14 cellular contexts compared by ENCODE assay signal in the genomic region with DNA sequence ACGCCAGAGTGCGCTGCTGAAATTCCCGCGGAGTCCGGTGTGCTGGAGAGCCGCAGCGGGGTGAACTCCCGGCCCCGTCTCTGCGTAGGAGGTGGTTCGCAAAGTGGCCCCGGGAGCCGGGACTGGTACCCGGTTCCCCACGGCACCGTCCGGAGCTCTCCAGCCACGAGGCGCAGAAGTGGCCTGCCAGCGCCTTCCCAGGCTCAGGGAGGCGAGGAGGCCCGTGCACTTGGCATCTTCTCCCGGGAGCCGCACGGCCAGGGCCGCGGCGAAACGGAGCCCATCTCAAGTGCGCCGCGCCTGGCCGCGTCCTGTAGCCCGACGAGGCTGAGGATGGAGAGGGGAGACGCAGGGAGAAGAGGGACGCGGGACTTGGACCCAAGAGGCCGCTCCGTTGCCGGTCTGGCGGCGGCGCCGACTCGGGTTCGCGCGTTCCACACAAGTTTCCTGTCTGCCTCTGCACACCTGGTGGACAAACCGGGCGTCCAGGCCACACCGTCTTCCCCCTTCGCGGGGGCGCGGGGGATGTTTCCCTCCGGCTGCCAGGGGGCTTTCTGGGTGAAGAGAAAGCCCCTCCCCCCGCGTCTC. TPM values are rescaled to one million over a fixed set of nuclear protein-coding genes. Genes with fewer than 3 reads are reported as not detected.
DNase-seq lines count a peak whose midpoint lies in the region; ATAC-seq and TF ChIP-seq lines count a peak whose summit lies in the region.
"Had no signal": no experiment of that assay in that cellular context is flagged by ENCODE, and none has a peak within 500 bp of the region (broad histone marks: within the 10 kb centered on the region; RNA-seq: fewer than 3 reads in every experiment).

No MANE protein-coding gene starts in this region.

- H3K9me3 ChIP-seq in ectodermal cell (ENCODE audit: control insufficient read depth, low read length) = no peaks in the 10 kb centered on the region
- H3K9me3 ChIP-seq in lower lobe of right lung = no peaks in the 10 kb centered on the region
- no peaks in the 10 kb centered on the region for H3K9me3 ChIP-seq in upper lobe of right lung

- no peak for DNase-seq in activated CD8-positive, alpha-beta T cell treated with anti-CD3 and anti-CD28 coated beads, Interleukin-2, amount 10 ng/mL, durations not matched to agents 7 days and 5 days
- no peak for DNase-seq in activated CD8-positive, alpha-beta T cell treated with anti-CD3 and anti-CD28 coated beads for 36 hours
- peak; percentile 48 for DNase-seq in lower lobe of right lung
- no peak for DNase-seq in upper lobe of right lung
- no peak for DNase-seq in HFFc6
- DNase-seq: AML-193; NCI-H774; stimulated activated naive CD8-positive, alpha-beta T cell treated with anti-CD3 and anti-CD28 coated beads, Interleukin-15, amount 100 ng/mL, for 72 hours had no signal

- TF ChIP-seq CTCF in activated CD8-positive, alpha-beta T cell treated with anti-CD3 and anti-CD28 coated beads for 36 hours (IDR thresholded peaks at IDR 0.05) = no peak
- TF ChIP-seq CTCF in lower lobe of right lung (IDR thresholded peaks at IDR 0.05) = no peak
- no peak for TF ChIP-seq CTCF in upper lobe of right lung (IDR thresholded peaks at IDR 0.05)
- TF ChIP-seq CTCF in HFFc6 (IDR thresholded peaks at IDR 0.05) = no peak

- H3K27ac Mint-ChIP-seq in activated CD8-positive, alpha-beta T cell treated with anti-CD3 and anti-CD28 coated beads, Interleukin-2, amount 10 ng/mL, durations not matched to agents 7 days and 5 days = peak overlapping the region; percentile 63
- H3K27ac Mint-ChIP-seq in activated CD8-positive, alpha-beta T cell treated with anti-CD3 and anti-CD28 coated beads for 36 hours = no peak overlapping the region
- H3K27ac Mint-ChIP-seq in HFFc6 = no peak overlapping the region
- H3K27ac Mint-ChIP-seq: activated naive CD4-positive, alpha-beta T cell treated with anti-CD3 and anti-CD28 coated beads, Interleukin-2, amount 50 U/mL, for 24 hours; stimulated activated naive CD8-positive, alpha-beta T cell treated with anti-CD3 and anti-CD28 coated beads, Interleukin-15, amount 100 ng/mL, for 72 hours had no signal

- H3K9me3 Mint-ChIP-seq in activated CD8-positive, alpha-beta T cell treated with anti-CD3 and anti-CD28 coated beads, Interleukin-2, amount 10 ng/mL, durations not matched to agents 7 days and 5 days (ENCODE audit: insufficient read depth) = peaks cover 3% of the 10 kb centered on the region
- H3K9me3 Mint-ChIP-seq in activated CD8-positive, alpha-beta T cell treated with anti-CD3 and anti-CD28 coated beads for 36 hours = no peaks in the 10 kb centered on the region
- H3K9me3 Mint-ChIP-seq in HFFc6 = peaks cover 39% of the 10 kb centered on the region
- H3K9me3 Mint-ChIP-seq: activated naive CD4-positive, alpha-beta T cell treated with anti-CD3 and anti-CD28 coated beads, Interleukin-2, amount 50 U/mL, for 24 hours had no signal

- H3K27ac ChIP-seq in ectodermal cell (ENCODE audit: insufficient read depth, low read depth, low read length, poor library complexity, severe bottlenecking) = no peak overlapping the region
- H3K27ac ChIP-seq in lower lobe of right lung = no peak overlapping the region
- H3K27ac ChIP-seq in upper lobe of right lung = no peak overlapping the region
- H3K27ac ChIP-seq: VCaP had no signal

- peaks cover 86% of the 10 kb centered on the region for H3K27me3 ChIP-seq in ectodermal cell (ENCODE audit: control insufficient read depth, insufficient read depth, low read length, poor library complexity, severe bottlenecking)
- peaks cover 94% of the 10 kb centered on the region for H3K27me3 ChIP-seq in lower lobe of right lung (ENCODE audit: low read depth)
- peaks cover 96% of the 10 kb centered on the region for H3K27me3 ChIP-seq in upper lobe of right lung

- CTCF ChIA-PET in activated CD8-positive, alpha-beta T cell treated with anti-CD3 and anti-CD28 coated beads, Interleukin-2, amount 10 ng/mL, durations not matched to agents 7 days and 5 days (lab: Charles Lee) = no interaction called here
- CTCF ChIA-PET in activated CD8-positive, alpha-beta T cell treated with anti-CD3 and anti-CD28 coated beads for 36 hours (lab: Charles Lee) = no interaction called here

- no peak for ATAC-seq in activated CD8-positive, alpha-beta T cell treated with anti-CD3 and anti-CD28 coated beads, Interleukin-2, amount 10 ng/mL, durations not matched to agents 7 days and 5 days
- ATAC-seq in activated CD8-positive, alpha-beta T cell treated with anti-CD3 and anti-CD28 coated beads for 36 hours = no peak
- ATAC-seq in lower lobe of right lung (peak; percentile 32 to 55), upper lobe of right lung (peak; percentile 26), GM21737 (IDR thresholded peaks at IDR 0.05; ENCODE audit: unreplicated experiment) (no peak), GM21528 (IDR thresholded peaks at IDR 0.05; ENCODE audit: low FRiP score, unreplicated experiment) (no peak)
- ATAC-seq: GM12878; stimulated activated naive CD8-positive, alpha-beta T cell treated with anti-CD3 and anti-CD28 coated beads, Interleukin-15, amount 100 ng/mL, for 72 hours had no signal

- H3K27me3 Mint-ChIP-seq in activated CD8-positive, alpha-beta T cell treated with anti-CD3 and anti-CD28 coated beads, Interleukin-2, amount 10 ng/mL, durations not matched to agents 7 days and 5 days (ENCODE audit: low read depth) = peaks cover 65% of the 10 kb centered on the region
- H3K27me3 Mint-ChIP-seq in activated CD8-positive, alpha-beta T cell treated with anti-CD3 and anti-CD28 coated beads for 36 hours = peaks cover 71% of the 10 kb centered on the region
- H3K27me3 Mint-ChIP-seq in HFFc6 (ENCODE audit: insufficient read depth) = peaks cover 3% of the 10 kb centered on the region; the same call in 1 of the 2 replicates

- H3K4me1 ChIP-seq in ectodermal cell (ENCODE audit: control insufficient read depth, insufficient read depth, low read length) (peaks cover 14% of the 10 kb centered on the region), lower lobe of right lung (peaks cover 24% of the 10 kb centered on the region), upper lobe of right lung (peaks cover 11% of the 10 kb centered on the region)

- POLR2A ChIA-PET in activated CD8-positive, alpha-beta T cell treated with anti-CD3 and anti-CD28 coated beads, Interleukin-2, amount 10 ng/mL, durations not matched to agents 7 days and 5 days (lab: Charles Lee) = no interaction called here
- POLR2A ChIA-PET in activated CD8-positive, alpha-beta T cell treated with anti-CD3 and anti-CD28 coated beads for 36 hours (lab: Charles Lee) = no interaction called here

- 0% methylated on average over 60 of the region's 60 CpGs for WGBS in ectodermal cell, 2 experiments

- peaks cover 2% of the 10 kb centered on the region for H3K4me1 Mint-ChIP-seq in activated CD8-positive, alpha-beta T cell treated with anti-CD3 and anti-CD28 coated beads, Interleukin-2, amount 10 ng/mL, durations not matched to agents 7 days and 5 days (ENCODE audit: low read depth)
- H3K4me1 Mint-ChIP-seq in activated CD8-positive, alpha-beta T cell treated with anti-CD3 and anti-CD28 coated beads for 36 hours (ENCODE audit: low read depth) = peaks cover 12% of the 10 kb centered on the region
- no peaks in the 10 kb centered on the region for H3K4me1 Mint-ChIP-seq in HFFc6 (ENCODE audit: low read depth)

- H3K4me3 ChIP-seq in ectodermal cell (ENCODE audit: insufficient read depth, low read depth, low read length) (peak overlapping the region; percentile 90), lower lobe of right lung (peak overlapping the region; percentile 40), upper lobe of right lung (peak overlapping the region; percentile 26)
- H3K4me3 ChIP-seq: GM12878 had no signal

- peaks cover 19% of the 10 kb centered on the region for H3K36me3 Mint-ChIP-seq in activated CD8-positive, alpha-beta T cell treated with anti-CD3 and anti-CD28 coated beads, Interleukin-2, amount 10 ng/mL, durations not matched to agents 7 days and 5 days (ENCODE audit: low read depth)
- H3K36me3 Mint-ChIP-seq in activated CD8-positive, alpha-beta T cell treated with anti-CD3 and anti-CD28 coated beads for 36 hours (ENCODE audit: low read depth) = peaks cover 3% of the 10 kb centered on the region
- peaks cover 5% of the 10 kb centered on the region; the same call in 1 of the 2 replicates for H3K36me3 Mint-ChIP-seq in HFFc6 (ENCODE audit: low read depth)
- H3K36me3 Mint-ChIP-seq: activated naive CD4-positive, alpha-beta T cell treated with anti-CD3 and anti-CD28 coated beads, Interleukin-2, amount 50 U/mL, for 24 hours had no signal

- intact Hi-C loops in activated CD8-positive, alpha-beta T cell treated with anti-CD3 and anti-CD28 coated beads for 36 hours (cut with micrococcal nuclease) = loop anchor here (10.0 kb wide), 1 partner anchor 1720 kb away; no protein-coding TSS in a partner anchor
- intact Hi-C loops in lower lobe of right lung (cut with DNase I) = no loop called here
- intact Hi-C loops in upper lobe of right lung (cut with DNase I) = no loop called here

- no peaks in the 10 kb centered on the region for H3K36me3 ChIP-seq in ectodermal cell (ENCODE audit: control insufficient read depth, insufficient read depth, low read length)
- no peaks in the 10 kb centered on the region for H3K36me3 ChIP-seq in lower lobe of right lung
- no peaks in the 10 kb centered on the region for H3K36me3 ChIP-seq in upper lobe of right lung

- no peak overlapping the region for H3K4me3 Mint-ChIP-seq in activated CD8-positive, alpha-beta T cell treated with anti-CD3 and anti-CD28 coated beads, Interleukin-2, amount 10 ng/mL, durations not matched to agents 7 days and 5 days
- no peak overlapping the region for H3K4me3 Mint-ChIP-seq in activated CD8-positive, alpha-beta T cell treated with anti-CD3 and anti-CD28 coated beads for 36 hours
- no peak overlapping the region for H3K4me3 Mint-ChIP-seq in HFFc6
- H3K4me3 Mint-ChIP-seq: activated naive CD4-positive, alpha-beta T cell treated with anti-CD3 and anti-CD28 coated beads, Interleukin-2, amount 50 U/mL, for 24 hours had no signal

RNA-seq across cellular contexts. Expression of gene IRX1, which starts 1.0 kb away (rescaled TPM):
- not detected for total RNA-seq in activated CD8-positive, alpha-beta T cell treated with anti-CD3 and anti-CD28 coated beads, Interleukin-2, amount 10 ng/mL, durations not matched to agents 7 days and 5 days
- not detected for total RNA-seq in activated CD8-positive, alpha-beta T cell treated with anti-CD3 and anti-CD28 coated beads for 36 hours
- 132 TPM for polyA plus RNA-seq in ectodermal cell (2013, experiment 1 of 4)
- polyA plus RNA-seq in ectodermal cell (2013, experiment 2 of 4) = 134 TPM
- polyA plus RNA-seq in ectodermal cell (2013, experiment 3 of 4) = 122 TPM
- polyA plus RNA-seq in ectodermal cell (2013, experiment 4 of 4) = 115 TPM
- 6.0 TPM for total RNA-seq in lower lobe of right lung
- 7.5 TPM for total RNA-seq in upper lobe of right lung
- not detected for total RNA-seq in HFFc6 (2021; fragmentation: NEBNext Ultra II Directional; extraction: Animal tissue kit (Norgen Biotek cat#: 25700))
- total RNA-seq: GM12878 had no signal
- polyA plus RNA-seq: GM12878 had no signal

Comparison
In these comparisons a context has a peak if more than half of its experiments do, and no peak if none do; other contexts are left out.
1. ATAC-seq: peak in lower lobe of right lung (2 of 2) and upper lobe of right lung (single experiment); none in activated CD8-positive, alpha-beta T cell treated with anti-CD3 and anti-CD28 coated beads, Interleukin-2, amount 10 ng/mL, durations not matched to agents 7 days and 5 days (single experiment), activated CD8-positive, alpha-beta T cell treated with anti-CD3 and anti-CD28 coated beads for 36 hours (single experiment), GM21737 (single experiment) and GM21528 (single experiment).
2. H3K4me3 ChIP-seq: peak in every context shown above with its lines; median percentile 90 in ectodermal cell; 40 in lower lobe of right lung; 26 in upper lobe of right lung.